Comparison of ENCODE assay signal across 8 cellular contexts in the genomic region with DNA sequence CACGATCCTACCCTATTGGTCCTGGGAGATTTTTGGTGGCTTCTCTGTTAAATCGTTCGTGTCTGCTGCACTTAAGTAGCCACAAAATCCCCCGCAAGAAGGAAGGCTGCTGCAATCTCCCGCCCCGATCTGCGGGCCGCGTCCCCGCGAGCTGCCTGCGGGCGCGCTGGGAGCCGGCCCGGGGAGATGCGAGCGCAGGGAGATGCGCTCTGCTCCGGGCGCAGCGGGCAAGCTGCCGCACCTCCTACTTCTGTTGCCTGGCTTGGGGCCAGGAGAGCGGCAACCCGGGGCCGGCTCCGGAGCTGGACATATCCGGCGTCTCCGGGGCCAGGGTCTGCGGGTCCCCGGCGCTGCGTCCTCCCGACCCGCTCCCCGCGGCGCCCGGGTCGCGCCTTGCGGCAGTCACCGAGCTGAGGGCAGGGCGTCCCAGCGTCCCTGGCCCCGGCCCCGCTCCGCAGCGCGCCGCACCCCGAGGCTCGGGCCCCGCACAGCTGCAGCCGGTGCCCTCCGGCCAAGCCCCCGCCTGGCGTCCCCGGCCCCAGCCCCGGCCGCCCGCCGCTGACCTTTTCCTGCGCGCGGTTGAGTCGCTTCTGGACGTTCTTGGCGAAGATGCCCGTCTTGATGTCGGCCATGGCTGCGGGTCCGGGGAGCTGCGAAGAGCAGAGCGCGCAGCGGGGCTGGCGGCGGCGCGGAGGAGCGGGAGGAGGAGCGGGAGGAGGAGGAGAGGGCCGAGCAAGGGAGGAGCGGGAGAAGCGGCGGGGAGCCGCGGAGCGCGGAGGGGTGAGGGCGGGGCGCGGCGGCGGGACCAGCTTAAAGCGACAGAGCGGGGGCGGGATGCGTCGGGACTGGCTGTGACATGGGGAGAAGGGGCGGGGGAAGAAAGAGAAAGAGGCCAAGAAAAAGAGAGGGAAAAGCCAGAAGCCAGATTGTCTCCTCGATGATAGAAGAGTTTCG. TPM values are rescaled to one million over a fixed set of nuclear protein-coding genes. Genes with fewer than 3 reads are reported as not detected.
DNase-seq lines count a peak whose midpoint lies in the region; ATAC-seq and TF ChIP-seq lines count a peak whose summit lies in the region.

TSS of gene AMPH (minus strand) at position 654 of the 954 bp plus-strand sequence. CDS start at position 632, 22 bp downstream.

- TF ChIP-seq POLR2A in gastroesophageal sphincter (IDR thresholded peaks at IDR 0.05) (no peak), upper lobe of left lung (IDR thresholded peaks at IDR 0.05) (no peak)

- H3K27ac Mint-ChIP-seq in CD8-positive, alpha-beta memory T cell: no peak within 1 kb of the TSS
- no peak within 1 kb of the TSS for H3K27ac Mint-ChIP-seq in activated T-helper 17 cell treated with anti-CD3 and anti-CD28 coated beads, Interleukin-2, amount 50 U/mL, for 72 hours
- no peak within 1 kb of the TSS for H3K27ac Mint-ChIP-seq in natural killer cell treated with Interleukin-12 subunit alpha and Interleukin-12 subunit beta and Interleukin-15 and Interleukin-18, amount 100 ng/mL, for 72 hours

- no peaks in the 10 kb centered on the region for H3K4me1 ChIP-seq in CD8-positive, alpha-beta memory T cell (ENCODE audit: insufficient read depth, low read length)
- H3K4me1 ChIP-seq in gastroesophageal sphincter: peaks cover 0 to 19% (median 0%) of the 10 kb centered on the region in 3 donors
- peaks cover 0 to 10% (median 5%) of the 10 kb centered on the region in 4 donors for H3K4me1 ChIP-seq in upper lobe of left lung

- peaks cover 30 to 70% of the 10 kb centered on the region in 2 donors for H3K27me3 Mint-ChIP-seq in CD8-positive, alpha-beta memory T cell
- peaks cover 42% of the 10 kb centered on the region for H3K27me3 Mint-ChIP-seq in activated T-helper 17 cell treated with anti-CD3 and anti-CD28 coated beads, Interleukin-2, amount 50 U/mL, for 72 hours
- H3K27me3 Mint-ChIP-seq in natural killer cell treated with Interleukin-12 subunit alpha and Interleukin-12 subunit beta and Interleukin-15 and Interleukin-18, amount 100 ng/mL, for 72 hours: peaks cover 36 to 48% of the 10 kb centered on the region in 2 donors

- WGBS in gastroesophageal sphincter (ENCODE audit: low coverage in 1 of 2), 2 donors: 0 to 1% methylated on average over 3 to 17 of the region's 105 CpGs
- 2% methylated on average over 24 to 67 of the region's 105 CpGs for WGBS in upper lobe of left lung, 2 donors

- POLR2A ChIA-PET in CD8-positive, alpha-beta memory T cell (lab: Charles Lee): interaction anchor here (0.6 kb wide), 1 partner anchor 55 kb away, joined by 4 read pairs; no protein-coding TSS in a partner anchor

- H3K4me3 Mint-ChIP-seq in CD8-positive, alpha-beta memory T cell: peak within 1 kb of the TSS in 6 of 7 donors; percentile 60 to 78 (median 70)
- peak within 1 kb of the TSS; percentile 40 for H3K4me3 Mint-ChIP-seq in activated T-helper 17 cell treated with anti-CD3 and anti-CD28 coated beads, Interleukin-2, amount 50 U/mL, for 72 hours
- H3K4me3 Mint-ChIP-seq in natural killer cell treated with Interleukin-12 subunit alpha and Interleukin-12 subunit beta and Interleukin-15 and Interleukin-18, amount 100 ng/mL, for 72 hours: peak within 1 kb of the TSS; percentile 24

- H3K36me3 Mint-ChIP-seq in CD8-positive, alpha-beta memory T cell: peaks cover 0 to 2% (median 0%) of the 10 kb centered on the region in 3 donors
- no peaks in the 10 kb centered on the region for H3K36me3 Mint-ChIP-seq in activated T-helper 17 cell treated with anti-CD3 and anti-CD28 coated beads, Interleukin-2, amount 50 U/mL, for 72 hours (ENCODE audit: low read depth)
- H3K36me3 Mint-ChIP-seq in natural killer cell treated with Interleukin-12 subunit alpha and Interleukin-12 subunit beta and Interleukin-15 and Interleukin-18, amount 100 ng/mL, for 72 hours: no peaks in the 10 kb centered on the region

- TF ChIP-seq CTCF in gastroesophageal sphincter (IDR thresholded peaks at IDR 0.05) (no peak), upper lobe of left lung (IDR thresholded peaks at IDR 0.05) (no peak)

- H3K9me3 Mint-ChIP-seq in CD8-positive, alpha-beta memory T cell: peaks cover 0 to 1% (median 0%) of the 10 kb centered on the region in 5 donors
- H3K9me3 Mint-ChIP-seq in activated T-helper 17 cell treated with anti-CD3 and anti-CD28 coated beads, Interleukin-2, amount 50 U/mL, for 72 hours: no peaks in the 10 kb centered on the region
- no peaks in the 10 kb centered on the region for H3K9me3 Mint-ChIP-seq in natural killer cell treated with Interleukin-12 subunit alpha and Interleukin-12 subunit beta and Interleukin-15 and Interleukin-18, amount 100 ng/mL, for 72 hours

- ATAC-seq in activated T-helper 17 cell treated with anti-CD3 and anti-CD28 coated beads, Interleukin-2, amount 50 U/mL, for 72 hours (replicated peaks): no peak
- peak; percentile 85 for ATAC-seq in gastroesophageal sphincter
- peak; percentile 54 to 70 for ATAC-seq in natural killer cell treated with Interleukin-12 subunit alpha and Interleukin-12 subunit beta and Interleukin-15 and Interleukin-18, amount 100 ng/mL, for 72 hours
- ATAC-seq in upper lobe of left lung (ENCODE audit: low FRiP score in 2 of 2): peak in 1 of 2 donors; percentile 94
- ATAC-seq in GM18517 (IDR thresholded peaks at IDR 0.05; ENCODE audit: unreplicated experiment): no peak

- peaks cover 3% of the 10 kb centered on the region for H3K27me3 ChIP-seq in CD8-positive, alpha-beta memory T cell (ENCODE audit: insufficient read depth, low read length, poor library complexity, severe bottlenecking)
- H3K27me3 ChIP-seq in gastroesophageal sphincter (peaks cover 29% of the 10 kb centered on the region), upper lobe of left lung (peaks cover 0 to 10% (median 8%) of the 10 kb centered on the region in 4 donors)

- CTCF ChIA-PET in CD8-positive, alpha-beta memory T cell (lab: Charles Lee): no interaction called here

- TF ChIP-seq EP300 in gastroesophageal sphincter (IDR thresholded peaks at IDR 0.05): no peak
- TF ChIP-seq EP300 in upper lobe of left lung (IDR thresholded peaks at IDR 0.05): no peak

- H3K4me1 Mint-ChIP-seq in CD8-positive, alpha-beta memory T cell: peaks cover 5 to 20% (median 8%) of the 10 kb centered on the region in 3 donors
- H3K4me1 Mint-ChIP-seq in activated T-helper 17 cell treated with anti-CD3 and anti-CD28 coated beads, Interleukin-2, amount 50 U/mL, for 72 hours: no peaks in the 10 kb centered on the region
- no peaks in the 10 kb centered on the region for H3K4me1 Mint-ChIP-seq in natural killer cell treated with Interleukin-12 subunit alpha and Interleukin-12 subunit beta and Interleukin-15 and Interleukin-18, amount 100 ng/mL, for 72 hours (ENCODE audit: low read depth in 2 of 2)

- H3K27ac ChIP-seq in CD8-positive, alpha-beta memory T cell (ENCODE audit: low read depth, low read length): no peak within 1 kb of the TSS
- peak within 1 kb of the TSS in 3 of 4 donors; percentile 24 to 60 (median 35) for H3K27ac ChIP-seq in gastroesophageal sphincter
- no peak within 1 kb of the TSS for H3K27ac ChIP-seq in upper lobe of left lung

- DNase-seq in CD8-positive, alpha-beta memory T cell: no peak
- DNase-seq in NCI-H1105 (lab: John Stamatoyannopoulos, UW) (peak; percentile 73), upper lobe of left lung (peak in 1 of 2 donors; percentile 89), SKM-1 treated with dmso at 0.1 percent for 144 hours (lab: John Stamatoyannopoulos, UW; ENCODE audit: unreplicated experiment) (no peak)
- no peak for DNase-seq in natural killer cell treated with Interleukin-12 subunit alpha and Interleukin-12 subunit beta and Interleukin-15 and Interleukin-18, amount 100 ng/mL, for 72 hours (ENCODE audit: low spot score)

- H3K36me3 ChIP-seq in CD8-positive, alpha-beta memory T cell (ENCODE audit: insufficient read depth, low read length): no peaks in the 10 kb centered on the region
- H3K36me3 ChIP-seq in gastroesophageal sphincter (no peaks in the 10 kb centered on the region), upper lobe of left lung (no peaks in the 10 kb centered on the region)

- H3K9me3 ChIP-seq in CD8-positive, alpha-beta memory T cell (ENCODE audit: low read length): no peaks in the 10 kb centered on the region
- H3K9me3 ChIP-seq in gastroesophageal sphincter (peaks cover 0 to 4% (median 0%) of the 10 kb centered on the region in 3 donors), upper lobe of left lung (no peaks in the 10 kb centered on the region)

- no peak within 1 kb of the TSS for H3K4me3 ChIP-seq in CD8-positive, alpha-beta memory T cell (ENCODE audit: low read length)
- H3K4me3 ChIP-seq in gastroesophageal sphincter (peak within 1 kb of the TSS; percentile 40 to 66), upper lobe of left lung (peak within 1 kb of the TSS in 3 of 4 donors; percentile 46 to 54 (median 53))

RNA-seq across cellular contexts. Expression of gene AMPH, which starts in this region (rescaled TPM):
- total RNA-seq in CD8-positive, alpha-beta memory T cell: not detected
- 0.18 TPM for polyA plus RNA-seq in CD8-positive, alpha-beta memory T cell
- not detected for total RNA-seq in activated T-helper 17 cell treated with anti-CD3 and anti-CD28 coated beads, Interleukin-2, amount 50 U/mL, for 72 hours
- total RNA-seq in gastroesophageal sphincter (10 to 100 TPM in 1 of 4 donors, 1 to 10 TPM in 3; 2.3 to 14.7 (median 7.2) TPM), upper lobe of left lung (10 to 100 TPM in 1 of 6 donors, 1 to 10 TPM in 3, under 1 TPM in 2; 0.61 to 25.1 (median 2.5) TPM)
- not detected for total RNA-seq in natural killer cell treated with Interleukin-12 subunit alpha and Interleukin-12 subunit beta and Interleukin-15 and Interleukin-18, amount 100 ng/mL, for 72 hours

Comparison
In these comparisons a context has a peak if more than half of its experiments do, and no peak if none do; other contexts are left out.
1. Peak in ATAC-seq in natural killer cell treated with Interleukin-12 subunit alpha and Interleukin-12 subunit beta and Interleukin-15 and Interleukin-18, amount 100 ng/mL, for 72 hours; RNA of the gene not detected or under 1 TPM.
2. H3K27ac ChIP-seq: peak in gastroesophageal sphincter (3 of 4); none in CD8-positive, alpha-beta memory T cell (single experiment) and upper lobe of left lung (0 of 4).
3. Peak in every context shown above with its lines, with median percentiles within 50 percentile points of each other: H3K4me3 Mint-ChIP-seq.